Comparison of ENCODE assay signal across 1 cellular context in the genomic region with DNA sequence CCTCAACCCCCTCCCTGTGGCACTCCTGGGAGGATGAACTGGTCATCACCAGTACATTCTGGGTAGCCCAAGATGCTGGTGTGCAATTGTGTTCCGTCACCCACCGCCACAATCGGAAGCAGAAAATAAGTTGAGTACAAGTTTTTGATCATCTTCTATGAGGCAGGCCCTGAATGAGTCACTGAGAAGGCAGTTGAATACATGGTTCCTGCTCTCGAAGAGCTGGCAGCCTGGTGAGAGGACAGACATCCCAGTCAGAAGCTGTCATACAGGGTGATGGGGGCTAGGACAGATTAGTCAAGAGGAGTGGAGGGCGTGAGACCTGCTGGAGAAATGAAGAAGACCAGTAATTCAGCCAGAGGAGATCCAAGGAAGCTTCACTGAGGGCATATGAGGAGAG.
TF ChIP-seq lines count a peak whose summit lies in the region.

No MANE protein-coding gene starts in this region.

TF ChIP-seq in IMR-90, 13 proteins besides CTCF, POLR2A, EP300 and RAD21:
- TF ChIP-seq, protein P1, sequence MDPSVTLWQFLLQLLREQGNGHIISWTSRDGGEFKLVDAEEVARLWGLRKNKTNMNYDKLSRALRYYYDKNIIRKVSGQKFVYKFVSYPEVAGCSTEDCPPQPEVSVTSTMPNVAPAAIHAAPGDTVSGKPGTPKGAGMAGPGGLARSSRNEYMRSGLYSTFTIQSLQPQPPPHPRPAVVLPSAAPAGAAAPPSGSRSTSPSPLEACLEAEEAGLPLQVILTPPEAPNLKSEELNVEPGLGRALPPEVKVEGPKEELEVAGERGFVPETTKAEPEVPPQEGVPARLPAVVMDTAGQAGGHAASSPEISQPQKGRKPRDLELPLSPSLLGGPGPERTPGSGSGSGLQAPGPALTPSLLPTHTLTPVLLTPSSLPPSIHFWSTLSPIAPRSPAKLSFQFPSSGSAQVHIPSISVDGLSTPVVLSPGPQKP (IDR thresholded peaks at IDR 0.05; ENCODE audit: borderline replicate concordance, low read depth, low read length) = no peak
- no peak for TF ChIP-seq CEBPB (IDR thresholded peaks at IDR 0.05; ENCODE audit: low read depth, low read length)
- TF ChIP-seq NFE2L2 (IDR thresholded peaks at IDR 0.05; ENCODE audit: low read depth, low read length) = no peak
- TF ChIP-seq MAZ (IDR thresholded peaks at IDR 0.05; ENCODE audit: borderline replicate concordance, low read depth, low read length) = no peak
- no peak for TF ChIP-seq MAFK (IDR thresholded peaks at IDR 0.05; ENCODE audit: low read depth, low read length)
- no peak for TF ChIP-seq FOS (IDR thresholded peaks at IDR 0.05; ENCODE audit: low read depth, low read length)
- TF ChIP-seq RCOR1 (IDR thresholded peaks at IDR 0.05; ENCODE audit: insufficient replicate concordance, low read length) = no peak
- no peak for TF ChIP-seq MXI1 (IDR thresholded peaks at IDR 0.05; ENCODE audit: borderline replicate concordance, low read depth, low read length)
- no peak for TF ChIP-seq RFX5 (IDR thresholded peaks at IDR 0.05; ENCODE audit: low read depth, low read length)
- no peak for TF ChIP-seq SMC3 (IDR thresholded peaks at IDR 0.05; ENCODE audit: low read depth, low read length)
